Comparison of ENCODE assay signal across 19 cellular contexts in genomic region chr4:131288441-131288840, GRCh38.
A peak's percentile ranks its signal among the peaks of the same experiment; 100 is the strongest.
DNase-seq lines count a peak whose midpoint lies in the region; TF ChIP-seq lines count a peak whose summit lies in the region.
"Had no signal": no experiment of that assay in that cellular context is flagged by ENCODE, and none has a peak within 500 bp of the region (broad histone marks: within the 10 kb centered on the region; RNA-seq: fewer than 3 reads in every experiment).

No MANE protein-coding gene starts in this region.

- H3K27ac ChIP-seq in endodermal cell (ENCODE audit: low read depth, low read length), result no peak overlapping the region
- H3K27ac ChIP-seq: 22Rv1; BLaER1 treated with 17β-estradiol and CSF1 and Interleukin-3, amounts not matched to agents 10 nM and 100 nM had no signal

- H3K27me3 Mint-ChIP-seq in endodermal cell (ENCODE audit: insufficient read depth), result no peaks in the 10 kb centered on the region
- H3K27me3 Mint-ChIP-seq in progenitor cell of endocrine pancreas, result no peaks in the 10 kb centered on the region
- H3K27me3 Mint-ChIP-seq: CD4-positive, alpha-beta T cell; CD8-positive, alpha-beta memory T cell had no signal

- H3K9ac ChIP-seq in endodermal cell (ENCODE audit: extremely low read depth, low read length, poor library complexity, severe bottlenecking), result no peak overlapping the region
- H3K9ac ChIP-seq: BLaER1 treated with 17β-estradiol and CSF1 and Interleukin-3, amounts not matched to agents 10 nM and 100 nM had no signal

- DNase-seq in DMS53 (lab: John Stamatoyannopoulos, UW), result peak; percentile 4
- no peak for DNase-seq in DMS53 treated with DMSO at 0.1 percent for 48 hours (lab: John Stamatoyannopoulos, UW; ENCODE audit: unreplicated experiment)
- peak; percentile 11 for DNase-seq in OCI-M1 (lab: John Stamatoyannopoulos, UW)
- peak; percentile 51 for DNase-seq in endodermal cell
- no peak for DNase-seq in progenitor cell of endocrine pancreas (ENCODE audit: low spot score, unreplicated experiment)
- no peak for DNase-seq in foreskin fibroblast
- no peak for DNase-seq in NCI-H226
- no peak for DNase-seq in kidney tubule cell (ENCODE audit: low spot score)
- DNase-seq: AML-193; BE2C; CD4-positive, alpha-beta T cell; CD8-positive, alpha-beta memory T cell; DMS 273 treated with DMSO at 0.1 percent for 48 hours; DND-41; GOT3 had no signal

- H3K36me3 ChIP-seq in endodermal cell (ENCODE audit: control insufficient read depth, insufficient read depth, low read length), result no peaks in the 10 kb centered on the region
- H3K36me3 ChIP-seq: BE2C; BLaER1 treated with 17β-estradiol and CSF1 and Interleukin-3, amounts not matched to agents 10 nM and 100 nM; HAP-1 had no signal

- no peaks in the 10 kb centered on the region for H3K4me1 ChIP-seq in endodermal cell (ENCODE audit: control insufficient read depth, insufficient read depth, low read length)
- H3K4me1 ChIP-seq: BE2C; BLaER1 treated with 17β-estradiol and CSF1 and Interleukin-3, amounts not matched to agents 10 nM and 100 nM; HAP-1 had no signal

- H3K36me3 Mint-ChIP-seq in endodermal cell (ENCODE audit: low read depth) (peaks cover 2% of the 10 kb centered on the region), progenitor cell of endocrine pancreas (ENCODE audit: insufficient read depth) (peaks cover 1% of the 10 kb centered on the region)
- H3K36me3 Mint-ChIP-seq: CD14-positive monocyte; CD8-positive, alpha-beta memory T cell had no signal

- H3K4me3 Mint-ChIP-seq in endodermal cell, result no peak overlapping the region
- no peak overlapping the region for H3K4me3 Mint-ChIP-seq in progenitor cell of endocrine pancreas (ENCODE audit: low read depth)
- H3K4me3 Mint-ChIP-seq: CD14-positive monocyte; CD4-positive, alpha-beta T cell; CD8-positive, alpha-beta memory T cell had no signal

- TF ChIP-seq CTCF in endodermal cell (conservative IDR thresholded peaks at IDR 0.05) (no peak), progenitor cell of endocrine pancreas (IDR thresholded peaks at IDR 0.05; ENCODE audit: unreplicated experiment) (no peak), foreskin fibroblast (IDR thresholded peaks at IDR 0.05; ENCODE audit: low read depth, low read length) (no peak)

- no peaks in the 10 kb centered on the region for H3K4me1 Mint-ChIP-seq in endodermal cell
- H3K4me1 Mint-ChIP-seq in progenitor cell of endocrine pancreas (ENCODE audit: low read depth), result no peaks in the 10 kb centered on the region
- H3K4me1 Mint-ChIP-seq: CD14-positive monocyte; CD8-positive, alpha-beta memory T cell had no signal

- H3K9me3 ChIP-seq in endodermal cell (ENCODE audit: control insufficient read depth, low read length), result peaks cover 42% of the 10 kb centered on the region
- H3K9me3 ChIP-seq: HAP-1 had no signal

- H3K27me3 ChIP-seq in endodermal cell (ENCODE audit: control insufficient read depth, insufficient read depth, low read length, poor library complexity, severe bottlenecking), result no peaks in the 10 kb centered on the region
- H3K27me3 ChIP-seq: BE2C; BLaER1 treated with 17β-estradiol and CSF1 and Interleukin-3, amounts not matched to agents 10 nM and 100 nM had no signal

- H3K4me3 ChIP-seq in endodermal cell (ENCODE audit: low read length) (peak overlapping the region; percentile 53), foreskin fibroblast (ENCODE audit: low read depth in 1 of 2, low read length in 2 of 2) (no peak overlapping the region)
- H3K4me3 ChIP-seq: BLaER1 treated with 17β-estradiol and CSF1 and Interleukin-3, amounts not matched to agents 10 nM and 100 nM; HAP-1 had no signal

- H3K9me3 Mint-ChIP-seq in endodermal cell (peaks cover 50% of the 10 kb centered on the region), progenitor cell of endocrine pancreas (ENCODE audit: low read depth) (peaks cover 32% of the 10 kb centered on the region)

- no peak overlapping the region for H3K27ac Mint-ChIP-seq in endodermal cell
- peak overlapping the region; percentile 16 for H3K27ac Mint-ChIP-seq in progenitor cell of endocrine pancreas
- H3K27ac Mint-ChIP-seq: CD14-positive monocyte; CD4-positive, alpha-beta T cell; CD8-positive, alpha-beta memory T cell had no signal

Comparison
In these comparisons a context has a peak if more than half of its experiments do, and no peak if none do; other contexts are left out.
1. DNase-seq: peak in DMS53 (single experiment), OCI-M1 (single experiment) and endodermal cell (single experiment); none in DMS53 treated with DMSO at 0.1 percent for 48 hours (single experiment), progenitor cell of endocrine pancreas (single experiment), foreskin fibroblast (0 of 2), NCI-H226 (single experiment) and kidney tubule cell (single experiment).